In genomic region chr16:58685084-58685449, GRCh38 we compare ENCODE assay signal across 1 cellular context.
A peak's percentile ranks its signal among the peaks of the same experiment; 100 is the strongest.
TF ChIP-seq lines count a peak whose summit lies in the region.

No MANE protein-coding gene starts in this region.

TF ChIP-seq in HepG2, 621 proteins besides CTCF, POLR2A, EP300 and RAD21 (continued from another document and continues in another):
- TF ChIP-seq, protein P1, sequence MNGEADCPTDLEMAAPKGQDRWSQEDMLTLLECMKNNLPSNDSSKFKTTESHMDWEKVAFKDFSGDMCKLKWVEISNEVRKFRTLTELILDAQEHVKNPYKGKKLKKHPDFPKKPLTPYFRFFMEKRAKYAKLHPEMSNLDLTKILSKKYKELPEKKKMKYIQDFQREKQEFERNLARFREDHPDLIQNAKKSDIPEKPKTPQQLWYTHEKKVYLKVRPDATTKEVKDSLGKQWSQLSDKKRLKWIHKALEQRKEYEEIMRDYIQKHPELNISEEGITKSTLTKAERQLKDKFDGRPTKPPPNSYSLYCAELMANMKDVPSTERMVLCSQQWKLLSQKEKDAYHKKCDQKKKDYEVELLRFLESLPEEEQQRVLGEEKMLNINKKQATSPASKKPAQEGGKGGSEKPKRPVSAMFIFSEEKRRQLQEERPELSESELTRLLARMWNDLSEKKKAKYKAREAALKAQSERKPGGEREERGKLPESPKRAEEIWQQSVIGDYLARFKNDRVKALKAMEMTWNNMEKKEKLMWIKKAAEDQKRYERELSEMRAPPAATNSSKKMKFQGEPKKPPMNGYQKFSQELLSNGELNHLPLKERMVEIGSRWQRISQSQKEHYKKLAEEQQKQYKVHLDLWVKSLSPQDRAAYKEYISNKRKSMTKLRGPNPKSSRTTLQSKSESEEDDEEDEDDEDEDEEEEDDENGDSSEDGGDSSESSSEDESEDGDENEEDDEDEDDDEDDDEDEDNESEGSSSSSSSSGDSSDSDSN (CRISPR knock-in tag; IDR thresholded peaks at IDR 0.05), result no peak
- TF ChIP-seq ZNF331 (CRISPR knock-in tag; IDR thresholded peaks at IDR 0.05) (no peak), NFATC3 (CRISPR knock-in tag; IDR thresholded peaks at IDR 0.05) (no peak), KAT7 (CRISPR knock-in tag; IDR thresholded peaks at IDR 0.05; ENCODE audit: borderline replicate concordance) (no peak), ZMAT3 (CRISPR knock-in tag; conservative IDR thresholded peaks at IDR 0.05) (0 out of 2 replicates have a peak, but pooled peaks have one; percentile 3), TSC22D2 (CRISPR knock-in tag; IDR thresholded peaks at IDR 0.05; ENCODE audit: borderline replicate concordance) (no peak), ZBTB7A (CRISPR knock-in tag; IDR thresholded peaks at IDR 0.05) (no peak), RARA (CRISPR knock-in tag; IDR thresholded peaks at IDR 0.05) (no peak), ZHX1 (CRISPR knock-in tag; IDR thresholded peaks at IDR 0.05; ENCODE audit: low read depth) (no peak), RBM39 (IDR thresholded peaks at IDR 0.05; ENCODE audit: low read depth, low read length, poor library complexity, severe bottlenecking) (no peak), MEIS2 (CRISPR knock-in tag; IDR thresholded peaks at IDR 0.05) (no peak), ZNF256 (CRISPR knock-in tag; conservative IDR thresholded peaks at IDR 0.05) (no peak), ARID2 (CRISPR knock-in tag; IDR thresholded peaks at IDR 0.05; ENCODE audit: borderline replicate concordance) (0 out of 2 replicates have a peak, but pooled peaks have one; percentile 48), ZNF362 (CRISPR knock-in tag; IDR thresholded peaks at IDR 0.05; ENCODE audit: borderline replicate concordance) (peak; percentile 72), CBFB (CRISPR knock-in tag; IDR thresholded peaks at IDR 0.05) (no peak), FOXK1 (CRISPR knock-in tag; IDR thresholded peaks at IDR 0.05; ENCODE audit: borderline replicate concordance, low read depth) (no peak), FOXO1 (CRISPR knock-in tag; IDR thresholded peaks at IDR 0.05) (no peak), MIXL1 (CRISPR knock-in tag; IDR thresholded peaks at IDR 0.05) (peak; percentile 12; the same call in 1 of the 2 replicates), ZNF790 (CRISPR knock-in tag; IDR thresholded peaks at IDR 0.05; ENCODE audit: borderline replicate concordance) (no peak), GTF2F1 (IDR thresholded peaks at IDR 0.05; ENCODE audit: low read length) (no peak), MATR3 (CRISPR knock-in tag; IDR thresholded peaks at IDR 0.05) (no peak), BORCS8-MEF2B (CRISPR knock-in tag; IDR thresholded peaks at IDR 0.05) (peak; percentile 13; the same call in 1 of the 2 replicates), ZNF768 (CRISPR knock-in tag; IDR thresholded peaks at IDR 0.05) (no peak), TCF12 (IDR thresholded peaks at IDR 0.05) (no peak), TCF12 (CRISPR knock-in tag; IDR thresholded peaks at IDR 0.05) (peak; percentile 59; the same call in 1 of the 2 replicates), ZNF564 (CRISPR knock-in tag; IDR thresholded peaks at IDR 0.05) (no peak), NCOA5 (CRISPR knock-in tag; IDR thresholded peaks at IDR 0.05) (no peak), U2AF2 (IDR thresholded peaks at IDR 0.05; ENCODE audit: low read depth, low read length) (no peak), SMARCC2 (IDR thresholded peaks at IDR 0.05) (no peak), ZNF782 (CRISPR knock-in tag; IDR thresholded peaks at IDR 0.05; ENCODE audit: borderline replicate concordance) (no peak), GATAD2A (CRISPR knock-in tag; IDR thresholded peaks at IDR 0.05) (peak; percentile 24; the same call in 1 of the 2 replicates), CREB1 (IDR thresholded peaks at IDR 0.05) (peak; percentile 65), CREB1 (CRISPR knock-in tag; IDR thresholded peaks at IDR 0.05) (no peak), EED (CRISPR knock-in tag; IDR thresholded peaks at IDR 0.05) (no peak), ZNF619 (CRISPR knock-in tag; IDR thresholded peaks at IDR 0.05) (no peak), RBAK (CRISPR knock-in tag; IDR thresholded peaks at IDR 0.05) (no peak)
- TF ChIP-seq, protein P2, sequence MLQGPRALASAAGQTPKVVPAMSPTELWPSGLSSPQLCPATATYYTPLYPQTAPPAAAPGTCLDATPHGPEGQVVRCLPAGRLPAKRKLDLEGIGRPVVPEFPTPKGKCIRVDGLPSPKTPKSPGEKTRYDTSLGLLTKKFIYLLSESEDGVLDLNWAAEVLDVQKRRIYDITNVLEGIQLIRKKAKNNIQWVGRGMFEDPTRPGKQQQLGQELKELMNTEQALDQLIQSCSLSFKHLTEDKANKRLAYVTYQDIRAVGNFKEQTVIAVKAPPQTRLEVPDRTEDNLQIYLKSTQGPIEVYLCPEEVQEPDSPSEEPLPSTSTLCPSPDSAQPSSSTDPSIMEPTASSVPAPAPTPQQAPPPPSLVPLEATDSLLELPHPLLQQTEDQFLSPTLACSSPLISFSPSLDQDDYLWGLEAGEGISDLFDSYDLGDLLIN (CRISPR knock-in tag; IDR thresholded peaks at IDR 0.05; ENCODE audit: borderline replicate concordance), result no peak
- TF ChIP-seq, protein P3, sequence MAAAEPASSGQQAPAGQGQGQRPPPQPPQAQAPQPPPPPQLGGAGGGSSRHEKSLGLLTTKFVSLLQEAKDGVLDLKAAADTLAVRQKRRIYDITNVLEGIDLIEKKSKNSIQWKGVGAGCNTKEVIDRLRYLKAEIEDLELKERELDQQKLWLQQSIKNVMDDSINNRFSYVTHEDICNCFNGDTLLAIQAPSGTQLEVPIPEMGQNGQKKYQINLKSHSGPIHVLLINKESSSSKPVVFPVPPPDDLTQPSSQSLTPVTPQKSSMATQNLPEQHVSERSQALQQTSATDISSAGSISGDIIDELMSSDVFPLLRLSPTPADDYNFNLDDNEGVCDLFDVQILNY (CRISPR knock-in tag; conservative IDR thresholded peaks at IDR 0.05), result no peak
- TF ChIP-seq, protein P4, sequence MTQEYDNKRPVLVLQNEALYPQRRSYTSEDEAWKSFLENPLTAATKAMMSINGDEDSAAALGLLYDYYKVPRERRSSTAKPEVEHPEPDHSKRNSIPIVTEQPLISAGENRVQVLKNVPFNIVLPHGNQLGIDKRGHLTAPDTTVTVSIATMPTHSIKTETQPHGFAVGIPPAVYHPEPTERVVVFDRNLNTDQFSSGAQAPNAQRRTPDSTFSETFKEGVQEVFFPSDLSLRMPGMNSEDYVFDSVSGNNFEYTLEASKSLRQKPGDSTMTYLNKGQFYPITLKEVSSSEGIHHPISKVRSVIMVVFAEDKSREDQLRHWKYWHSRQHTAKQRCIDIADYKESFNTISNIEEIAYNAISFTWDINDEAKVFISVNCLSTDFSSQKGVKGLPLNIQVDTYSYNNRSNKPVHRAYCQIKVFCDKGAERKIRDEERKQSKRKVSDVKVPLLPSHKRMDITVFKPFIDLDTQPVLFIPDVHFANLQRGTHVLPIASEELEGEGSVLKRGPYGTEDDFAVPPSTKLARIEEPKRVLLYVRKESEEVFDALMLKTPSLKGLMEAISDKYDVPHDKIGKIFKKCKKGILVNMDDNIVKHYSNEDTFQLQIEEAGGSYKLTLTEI (CRISPR knock-in tag; conservative IDR thresholded peaks at IDR 0.05), result no peak
- TF ChIP-seq, protein P5, sequence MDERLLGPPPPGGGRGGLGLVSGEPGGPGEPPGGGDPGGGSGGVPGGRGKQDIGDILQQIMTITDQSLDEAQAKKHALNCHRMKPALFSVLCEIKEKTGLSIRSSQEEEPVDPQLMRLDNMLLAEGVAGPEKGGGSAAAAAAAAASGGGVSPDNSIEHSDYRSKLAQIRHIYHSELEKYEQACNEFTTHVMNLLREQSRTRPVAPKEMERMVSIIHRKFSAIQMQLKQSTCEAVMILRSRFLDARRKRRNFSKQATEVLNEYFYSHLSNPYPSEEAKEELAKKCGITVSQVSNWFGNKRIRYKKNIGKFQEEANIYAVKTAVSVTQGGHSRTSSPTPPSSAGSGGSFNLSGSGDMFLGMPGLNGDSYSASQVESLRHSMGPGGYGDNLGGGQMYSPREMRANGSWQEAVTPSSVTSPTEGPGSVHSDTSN (CRISPR knock-in tag; IDR thresholded peaks at IDR 0.05), result peak; percentile 56; the same call in 1 of the 2 replicates
- TF ChIP-seq, protein P6, sequence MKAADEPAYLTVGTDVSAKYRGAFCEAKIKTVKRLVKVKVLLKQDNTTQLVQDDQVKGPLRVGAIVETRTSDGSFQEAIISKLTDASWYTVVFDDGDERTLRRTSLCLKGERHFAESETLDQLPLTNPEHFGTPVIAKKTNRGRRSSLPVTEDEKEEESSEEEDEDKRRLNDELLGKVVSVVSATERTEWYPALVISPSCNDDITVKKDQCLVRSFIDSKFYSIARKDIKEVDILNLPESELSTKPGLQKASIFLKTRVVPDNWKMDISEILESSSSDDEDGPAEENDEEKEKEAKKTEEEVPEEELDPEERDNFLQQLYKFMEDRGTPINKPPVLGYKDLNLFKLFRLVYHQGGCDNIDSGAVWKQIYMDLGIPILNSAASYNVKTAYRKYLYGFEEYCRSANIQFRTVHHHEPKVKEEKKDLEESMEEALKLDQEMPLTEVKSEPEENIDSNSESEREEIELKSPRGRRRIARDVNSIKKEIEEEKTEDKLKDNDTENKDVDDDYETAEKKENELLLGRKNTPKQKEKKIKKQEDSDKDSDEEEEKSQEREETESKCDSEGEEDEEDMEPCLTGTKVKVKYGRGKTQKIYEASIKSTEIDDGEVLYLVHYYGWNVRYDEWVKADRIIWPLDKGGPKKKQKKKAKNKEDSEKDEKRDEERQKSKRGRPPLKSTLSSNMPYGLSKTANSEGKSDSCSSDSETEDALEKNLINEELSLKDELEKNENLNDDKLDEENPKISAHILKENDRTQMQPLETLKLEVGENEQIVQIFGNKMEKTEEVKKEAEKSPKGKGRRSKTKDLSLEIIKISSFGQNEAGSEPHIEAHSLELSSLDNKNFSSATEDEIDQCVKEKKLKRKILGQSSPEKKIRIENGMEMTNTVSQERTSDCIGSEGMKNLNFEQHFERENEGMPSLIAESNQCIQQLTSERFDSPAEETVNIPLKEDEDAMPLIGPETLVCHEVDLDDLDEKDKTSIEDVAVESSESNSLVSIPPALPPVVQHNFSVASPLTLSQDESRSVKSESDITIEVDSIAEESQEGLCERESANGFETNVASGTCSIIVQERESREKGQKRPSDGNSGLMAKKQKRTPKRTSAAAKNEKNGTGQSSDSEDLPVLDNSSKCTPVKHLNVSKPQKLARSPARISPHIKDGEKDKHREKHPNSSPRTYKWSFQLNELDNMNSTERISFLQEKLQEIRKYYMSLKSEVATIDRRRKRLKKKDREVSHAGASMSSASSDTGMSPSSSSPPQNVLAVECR (CRISPR knock-in tag; IDR thresholded peaks at IDR 0.05; ENCODE audit: borderline replicate concordance), result no peak
- TF ChIP-seq, protein P7, sequence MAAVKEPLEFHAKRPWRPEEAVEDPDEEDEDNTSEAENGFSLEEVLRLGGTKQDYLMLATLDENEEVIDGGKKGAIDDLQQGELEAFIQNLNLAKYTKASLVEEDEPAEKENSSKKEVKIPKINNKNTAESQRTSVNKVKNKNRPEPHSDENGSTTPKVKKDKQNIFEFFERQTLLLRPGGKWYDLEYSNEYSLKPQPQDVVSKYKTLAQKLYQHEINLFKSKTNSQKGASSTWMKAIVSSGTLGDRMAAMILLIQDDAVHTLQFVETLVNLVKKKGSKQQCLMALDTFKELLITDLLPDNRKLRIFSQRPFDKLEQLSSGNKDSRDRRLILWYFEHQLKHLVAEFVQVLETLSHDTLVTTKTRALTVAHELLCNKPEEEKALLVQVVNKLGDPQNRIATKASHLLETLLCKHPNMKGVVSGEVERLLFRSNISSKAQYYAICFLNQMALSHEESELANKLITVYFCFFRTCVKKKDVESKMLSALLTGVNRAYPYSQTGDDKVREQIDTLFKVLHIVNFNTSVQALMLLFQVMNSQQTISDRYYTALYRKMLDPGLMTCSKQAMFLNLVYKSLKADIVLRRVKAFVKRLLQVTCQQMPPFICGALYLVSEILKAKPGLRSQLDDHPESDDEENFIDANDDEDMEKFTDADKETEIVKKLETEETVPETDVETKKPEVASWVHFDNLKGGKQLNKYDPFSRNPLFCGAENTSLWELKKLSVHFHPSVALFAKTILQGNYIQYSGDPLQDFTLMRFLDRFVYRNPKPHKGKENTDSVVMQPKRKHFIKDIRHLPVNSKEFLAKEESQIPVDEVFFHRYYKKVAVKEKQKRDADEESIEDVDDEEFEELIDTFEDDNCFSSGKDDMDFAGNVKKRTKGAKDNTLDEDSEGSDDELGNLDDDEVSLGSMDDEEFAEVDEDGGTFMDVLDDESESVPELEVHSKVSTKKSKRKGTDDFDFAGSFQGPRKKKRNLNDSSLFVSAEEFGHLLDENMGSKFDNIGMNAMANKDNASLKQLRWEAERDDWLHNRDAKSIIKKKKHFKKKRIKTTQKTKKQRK (IDR thresholded peaks at IDR 0.05; ENCODE audit: low read length), result no peak
